Comparison of ENCODE assay signal across 36 cellular contexts in genomic region chr6:134948142-134948541, GRCh38.
"Had no signal": no experiment of that assay in that cellular context is flagged by ENCODE, and none has a peak within 500 bp of the region (broad histone marks: within the 10 kb centered on the region; RNA-seq: fewer than 3 reads in every experiment).

No MANE protein-coding gene starts in this region.

- H3K27ac ChIP-seq: brain microvascular endothelial cell, breast epithelium, VCaP had no signal

- H3K27ac Mint-ChIP-seq: activated B cell treated with CpG ODN at 0.5 μM for 24 hours; activated CD4-positive, alpha-beta memory T cell treated with anti-CD3 and anti-CD28 coated beads for 36 hours; activated CD4-positive, alpha-beta T cell treated with anti-CD3 and anti-CD28 coated beads, Interleukin-2, amount 10 ng/mL, durations not matched to agents 24 days and 14 days; activated CD8-positive, alpha-beta T cell treated with anti-CD3 and anti-CD28 coated beads for 36 hours; activated naive CD4-positive, alpha-beta T cell treated with anti-CD3 and anti-CD28 coated beads, Interleukin-2, amount 10 ng/mL, durations not matched to agents 7 days and 5 days; activated naive CD4-positive, alpha-beta T cell treated with anti-CD3 and anti-CD28 coated beads, Interleukin-2, amount 50 U/mL, for 24 hours; activated naive CD8-positive, alpha-beta T cell; activated naive CD8-positive, alpha-beta T cell treated with anti-CD3 and anti-CD28 coated beads, Interleukin-2, amount 10 ng/mL, durations not matched to agents 7 days and 5 days; activated naive CD8-positive, alpha-beta T cell treated with anti-CD3 and anti-CD28 coated beads, Interleukin-2, amount 50 U/mL, for 24 hours; activated T-helper 1 cell treated with anti-CD3 and anti-CD28 coated beads, Interleukin-12 subunit alpha, Interleukin-12 subunit beta, Interleukin-2, Interleukin-4 antibody, amounts not matched to agents 30 ng/mL and 10 ng/mL and 1 ng/mL, durations not matched to agents 14 hours and 24 hours and 36 hours; activated T-helper 17 cell treated with anti-CD3 and anti-CD28 coated beads, Interleukin-2, amount 50 U/mL, for 72 hours; T-helper 1 cell treated with Interleukin-12 subunit alpha and Interleukin-12 subunit beta and Interleukin-4 antibody, amounts not matched to agents 30 μg/mL and 1 μg/mL, for 36 hours; T-helper 2 cell treated with Interferon-gamma antibody and Interleukin-4, amounts not matched to agents 5 μg/mL and 100 μg/mL, for 36 hours had no signal

- FAIRE-seq: astrocyte, TTC549 had no signal

- H3K9me3 ChIP-seq: body of pancreas, breast epithelium had no signal

- H3K9me3 Mint-ChIP-seq: activated CD4-positive, alpha-beta memory T cell treated with anti-CD3 and anti-CD28 coated beads for 36 hours; activated CD4-positive, alpha-beta T cell treated with anti-CD3 and anti-CD28 coated beads, Interleukin-2, amount 10 ng/mL, durations not matched to agents 24 days and 14 days; activated CD8-positive, alpha-beta T cell treated with anti-CD3 and anti-CD28 coated beads for 36 hours; activated naive CD4-positive, alpha-beta T cell treated with anti-CD3 and anti-CD28 coated beads, Interleukin-2, amount 10 ng/mL, durations not matched to agents 7 days and 5 days; activated naive CD4-positive, alpha-beta T cell treated with anti-CD3 and anti-CD28 coated beads, Interleukin-2, amount 50 U/mL, for 24 hours; activated naive CD8-positive, alpha-beta T cell treated with anti-CD3 and anti-CD28 coated beads, Interleukin-2, amount 10 ng/mL, durations not matched to agents 7 days and 5 days; activated naive CD8-positive, alpha-beta T cell treated with anti-CD3 and anti-CD28 coated beads, Interleukin-2, amount 50 U/mL, for 24 hours; activated T-helper 1 cell treated with anti-CD3 and anti-CD28 coated beads, Interleukin-12 subunit alpha, Interleukin-12 subunit beta, Interleukin-2, Interleukin-4 antibody, amounts not matched to agents 30 ng/mL and 10 ng/mL and 1 ng/mL, durations not matched to agents 14 hours and 24 hours and 36 hours; activated T-helper 17 cell treated with anti-CD3 and anti-CD28 coated beads, Interleukin-2, amount 50 U/mL, for 72 hours; T-helper 1 cell treated with Interleukin-12 subunit alpha and Interleukin-12 subunit beta and Interleukin-4 antibody, amounts not matched to agents 30 μg/mL and 1 μg/mL, for 36 hours had no signal

- ATAC-seq: activated CD8-positive, alpha-beta T cell treated with anti-CD3 and anti-CD28 coated beads for 36 hours; activated naive CD8-positive, alpha-beta T cell treated with anti-CD3 and anti-CD28 coated beads, Interleukin-2, amount 50 U/mL, for 24 hours; activated T-helper 17 cell treated with anti-CD3 and anti-CD28 coated beads, Interleukin-2, amount 50 U/mL, for 72 hours; body of pancreas had no signal

- H3K4me3 ChIP-seq: body of pancreas, breast epithelium had no signal

- H3K27me3 ChIP-seq: body of pancreas, brain microvascular endothelial cell, breast epithelium had no signal

- H3K36me3 Mint-ChIP-seq: activated CD4-positive, alpha-beta memory T cell treated with anti-CD3 and anti-CD28 coated beads for 36 hours; activated naive CD4-positive, alpha-beta T cell treated with anti-CD3 and anti-CD28 coated beads, Interleukin-2, amount 10 ng/mL, durations not matched to agents 7 days and 5 days; activated naive CD4-positive, alpha-beta T cell treated with anti-CD3 and anti-CD28 coated beads, Interleukin-2, amount 50 U/mL, for 24 hours; activated naive CD8-positive, alpha-beta T cell; activated naive CD8-positive, alpha-beta T cell treated with anti-CD3 and anti-CD28 coated beads, Interleukin-2, amount 10 ng/mL, durations not matched to agents 7 days and 5 days had no signal

- H3K4me1 Mint-ChIP-seq: activated B cell treated with CpG ODN at 0.5 μM for 24 hours; activated naive CD4-positive, alpha-beta T cell treated with anti-CD3 and anti-CD28 coated beads, Interleukin-2, amount 10 ng/mL, durations not matched to agents 7 days and 5 days; activated naive CD4-positive, alpha-beta T cell treated with anti-CD3 and anti-CD28 coated beads, Interleukin-2, amount 50 U/mL, for 24 hours; activated naive CD8-positive, alpha-beta T cell treated with anti-CD3 and anti-CD28 coated beads, Interleukin-2, amount 10 ng/mL, durations not matched to agents 7 days and 5 days; activated naive CD8-positive, alpha-beta T cell treated with anti-CD3 and anti-CD28 coated beads, Interleukin-2, amount 50 U/mL, for 24 hours; activated T-helper 17 cell treated with anti-CD3 and anti-CD28 coated beads, Interleukin-2, amount 50 U/mL, for 72 hours had no signal

- H3K27me3 Mint-ChIP-seq: activated B cell treated with CpG ODN at 0.5 μM for 24 hours; activated CD4-positive, alpha-beta memory T cell treated with anti-CD3 and anti-CD28 coated beads for 36 hours; activated CD4-positive, alpha-beta T cell treated with anti-CD3 and anti-CD28 coated beads, Interleukin-2, amount 10 ng/mL, durations not matched to agents 24 days and 14 days; activated CD8-positive, alpha-beta T cell treated with anti-CD3 and anti-CD28 coated beads for 36 hours; activated naive CD4-positive, alpha-beta T cell treated with anti-CD3 and anti-CD28 coated beads, Interleukin-2, amount 10 ng/mL, durations not matched to agents 7 days and 5 days; activated naive CD4-positive, alpha-beta T cell treated with anti-CD3 and anti-CD28 coated beads, Interleukin-2, amount 50 U/mL, for 24 hours; activated naive CD8-positive, alpha-beta T cell; activated naive CD8-positive, alpha-beta T cell treated with anti-CD3 and anti-CD28 coated beads, Interleukin-2, amount 10 ng/mL, durations not matched to agents 7 days and 5 days; activated naive CD8-positive, alpha-beta T cell treated with anti-CD3 and anti-CD28 coated beads, Interleukin-2, amount 50 U/mL, for 24 hours; activated T-helper 17 cell treated with anti-CD3 and anti-CD28 coated beads, Interleukin-2, amount 50 U/mL, for 72 hours had no signal

- H3K36me3 ChIP-seq: brain microvascular endothelial cell, breast epithelium had no signal

- H3K4me1 ChIP-seq: body of pancreas, breast epithelium had no signal

- H3K4me3 Mint-ChIP-seq: activated B cell treated with CpG ODN at 0.5 μM for 24 hours; activated CD4-positive, alpha-beta memory T cell treated with anti-CD3 and anti-CD28 coated beads for 36 hours; activated CD4-positive, alpha-beta T cell treated with anti-CD3 and anti-CD28 coated beads, Interleukin-2, amount 10 ng/mL, durations not matched to agents 24 days and 14 days; activated CD8-positive, alpha-beta T cell treated with anti-CD3 and anti-CD28 coated beads for 36 hours; activated naive CD4-positive, alpha-beta T cell treated with anti-CD3 and anti-CD28 coated beads, Interleukin-2, amount 10 ng/mL, durations not matched to agents 7 days and 5 days; activated naive CD4-positive, alpha-beta T cell treated with anti-CD3 and anti-CD28 coated beads, Interleukin-2, amount 50 U/mL, for 24 hours; activated naive CD8-positive, alpha-beta T cell; activated naive CD8-positive, alpha-beta T cell treated with anti-CD3 and anti-CD28 coated beads, Interleukin-2, amount 10 ng/mL, durations not matched to agents 7 days and 5 days; activated naive CD8-positive, alpha-beta T cell treated with anti-CD3 and anti-CD28 coated beads, Interleukin-2, amount 50 U/mL, for 24 hours; activated T-helper 1 cell treated with anti-CD3 and anti-CD28 coated beads, Interleukin-12 subunit alpha, Interleukin-12 subunit beta, Interleukin-2, Interleukin-4 antibody, amounts not matched to agents 30 ng/mL and 10 ng/mL and 1 ng/mL, durations not matched to agents 14 hours and 24 hours and 36 hours; activated T-helper 17 cell treated with anti-CD3 and anti-CD28 coated beads, Interleukin-2, amount 50 U/mL, for 72 hours; T-helper 1 cell treated with Interleukin-12 subunit alpha and Interleukin-12 subunit beta and Interleukin-4 antibody, amounts not matched to agents 30 μg/mL and 1 μg/mL, for 36 hours; T-helper 2 cell treated with Interferon-gamma antibody and Interleukin-4, amounts not matched to agents 5 μg/mL and 100 μg/mL, for 36 hours had no signal

- DNase-seq: activated B cell treated with CpG ODN at 0.5 μM for 24 hours; activated CD4-positive, alpha-beta memory T cell treated with anti-CD3 and anti-CD28 coated beads for 36 hours; activated CD4-positive, alpha-beta T cell treated with anti-CD3 and anti-CD28 coated beads for 4 hours; activated CD4-positive, alpha-beta T cell treated with anti-CD3 and anti-CD28 coated beads, Interleukin-2, amount 10 ng/mL, durations not matched to agents 24 days and 14 days; activated CD4-positive, alpha-beta T cell treated with anti-CD3 and anti-CD28 coated beads, Interleukin-2, amount 50 U/mL, for 1 hour; activated CD4-positive, alpha-beta T cell treated with anti-CD3 and anti-CD28 coated beads, Interleukin-2, amount 50 U/mL, for 4 hours; activated CD4-positive, CD25-positive, alpha-beta regulatory T cell treated with anti-CD3 and anti-CD28 coated beads, Interleukin-2, amount 50 U/mL, for 72 hours; activated CD8-positive, alpha-beta memory T cell treated with anti-CD3 and anti-CD28 coated beads, Interleukin-2, amount 50 U/mL, for 4 hours; activated CD8-positive, alpha-beta T cell treated with anti-CD3 and anti-CD28 coated beads for 36 hours; activated effector memory CD4-positive, alpha-beta T cell treated with Interleukin-2 at 50 U/mL for 16 hours; activated gamma-delta T cell; activated naive CD4-positive, alpha-beta T cell treated with anti-CD3 and anti-CD28 coated beads, Interleukin-2, amount 10 ng/mL, durations not matched to agents 7 days and 5 days; activated naive CD4-positive, alpha-beta T cell treated with Interleukin-2 at 50 U/mL for 16 hours; activated naive CD8-positive, alpha-beta T cell treated with anti-CD3 and anti-CD28 coated beads, Interleukin-2, amount 10 ng/mL, durations not matched to agents 7 days and 5 days; activated naive CD8-positive, alpha-beta T cell treated with anti-CD3 and anti-CD28 coated beads, Interleukin-2, amount 50 U/mL, for 24 hours; activated T-cell treated with anti-CD3 and anti-CD28 coated beads for 4 hours; activated T-cell treated with anti-CD3 and anti-CD28 coated beads, Interleukin-2, amount 50 U/mL, for 1 hour; activated T-cell treated with anti-CD3 and anti-CD28 coated beads, Interleukin-2, amount 50 U/mL, for 48 hours; amniotic stem cell; aorta; body of pancreas; brain microvascular endothelial cell; central memory CD4-positive, alpha-beta T cell; T-helper 1 cell; T-helper 2 cell; T-helper 9 cell had no signal
